In genomic region chr3:170128259-170128976, GRCh38 we compare ENCODE assay signal across 8 cellular contexts. TPM values are rescaled to one million over a fixed set of nuclear protein-coding genes. Genes with fewer than 3 reads are reported as not detected.
DNase-seq lines count a peak whose midpoint lies in the region; ATAC-seq, FAIRE-seq and TF ChIP-seq lines count a peak whose summit lies in the region.

No MANE protein-coding gene starts in this region.

- ATAC-seq in GM23338 (no peak), lower lobe of right lung (no peak)

- no peak for TF ChIP-seq POLR2A in testis (IDR thresholded peaks at IDR 0.05)

- H2AFZ ChIP-seq in GM23338: no peak overlapping the region

- no peaks in the 10 kb centered on the region for H3K79me2 ChIP-seq in GM23338 (replicated peaks; ENCODE audit: insufficient read depth)

- FAIRE-seq in GM18507 (lab: Jason Lieb, UNC): peak; percentile 90

- H3K27me3 ChIP-seq in GM23338 (ENCODE audit: insufficient read depth) (no peaks in the 10 kb centered on the region), lower lobe of right lung (ENCODE audit: low read depth) (no peaks in the 10 kb centered on the region), testis (no peaks in the 10 kb centered on the region)

- TF ChIP-seq CTCF in GM23338 (conservative IDR thresholded peaks at IDR 0.05; ENCODE audit: low read depth in 2 of 2) (no peak), LNCaP clone FGC (IDR thresholded peaks at IDR 0.05; ENCODE audit: control insufficient read depth, extremely low read depth, insufficient read depth) (no peak), lower lobe of right lung (IDR thresholded peaks at IDR 0.05) (no peak), testis (IDR thresholded peaks at IDR 0.05) (no peak)

- no peak overlapping the region for H3K27ac ChIP-seq in GM23338 (ENCODE audit: low read depth)
- no peak overlapping the region for H3K27ac ChIP-seq in lower lobe of right lung
- no peak overlapping the region for H3K27ac ChIP-seq in testis

- H3K36me3 ChIP-seq in GM23338 (ENCODE audit: insufficient read depth) (no peaks in the 10 kb centered on the region), lower lobe of right lung (peaks cover 60% of the 10 kb centered on the region), testis (ENCODE audit: low read depth, missing control alignments) (no peaks in the 10 kb centered on the region)

- no peaks in the 10 kb centered on the region for H3F3A ChIP-seq in GM23338 (replicated peaks; ENCODE audit: low read depth)

- H3K4me3 Mint-ChIP-seq in GM23338: no peak overlapping the region
- no peak overlapping the region for H3K4me3 Mint-ChIP-seq in dendritic cell treated with granulocyte-macrophage colony-stimulating factor and Interleukin-4, amounts not matched to agents 40 ng/mL and 50 ng/mL, for 4 days

- intact Hi-C loops in dendritic cell treated with granulocyte-macrophage colony-stimulating factor and Interleukin-4, amounts not matched to agents 40 ng/mL and 50 ng/mL, for 4 days (cut with micrococcal nuclease): loop anchor here (10.0 kb wide), 1 partner anchor 46 kb away; no protein-coding TSS in a partner anchor
- intact Hi-C loops in lower lobe of right lung (cut with DNase I): no loop called here
- intact Hi-C loops in testis (cut with DNase I; ENCODE audit: low total_unique reads): no loop called here

- peaks cover 2% of the 10 kb centered on the region for H3K27me3 Mint-ChIP-seq in GM23338 (ENCODE audit: insufficient read depth, low read depth, poor library complexity)
- H3K27me3 Mint-ChIP-seq in dendritic cell treated with granulocyte-macrophage colony-stimulating factor and Interleukin-4, amounts not matched to agents 40 ng/mL and 50 ng/mL, for 4 days: no peaks in the 10 kb centered on the region

- H4K20me1 ChIP-seq in GM23338 (replicated peaks; ENCODE audit: insufficient read depth): 0 out of 2 replicates have a peak, but pooled peaks cover 5% of the 10 kb centered on the region

- H3K9me3 Mint-ChIP-seq in GM23338: no peaks in the 10 kb centered on the region; the same call in 2 of the 3 replicates
- peaks cover 3% of the 10 kb centered on the region for H3K9me3 Mint-ChIP-seq in dendritic cell treated with granulocyte-macrophage colony-stimulating factor and Interleukin-4, amounts not matched to agents 40 ng/mL and 50 ng/mL, for 4 days

- H3K9me3 ChIP-seq in lower lobe of right lung (no peaks in the 10 kb centered on the region), testis (no peaks in the 10 kb centered on the region)

- H3K27ac Mint-ChIP-seq in GM23338: peak overlapping the region; percentile 7; the same call in 1 of the 2 replicates
- peak overlapping the region; percentile 55 for H3K27ac Mint-ChIP-seq in dendritic cell treated with granulocyte-macrophage colony-stimulating factor and Interleukin-4, amounts not matched to agents 40 ng/mL and 50 ng/mL, for 4 days

- H3K4me1 ChIP-seq in GM23338 (ENCODE audit: insufficient read depth) (no peaks in the 10 kb centered on the region), lower lobe of right lung (peaks cover 7% of the 10 kb centered on the region), testis (no peaks in the 10 kb centered on the region)

- H3K4me2 ChIP-seq in GM23338: no peak overlapping the region

- H3K4me3 ChIP-seq in GM23338: no peak overlapping the region
- H3K4me3 ChIP-seq in LNCaP clone FGC (ENCODE audit: low read depth, low read length): no peak overlapping the region
- H3K4me3 ChIP-seq in lower lobe of right lung: no peak overlapping the region
- no peak overlapping the region for H3K4me3 ChIP-seq in testis

- H3K9me2 ChIP-seq in GM23338 (ENCODE audit: insufficient read depth): no peaks in the 10 kb centered on the region

- no peaks in the 10 kb centered on the region; the same call in 2 of the 3 replicates for H3K4me1 Mint-ChIP-seq in GM23338
- H3K4me1 Mint-ChIP-seq in dendritic cell treated with granulocyte-macrophage colony-stimulating factor and Interleukin-4, amounts not matched to agents 40 ng/mL and 50 ng/mL, for 4 days (ENCODE audit: low read depth): peaks cover 14% of the 10 kb centered on the region

- DNase-seq in GM18507 (ENCODE audit: extremely low spot score, insufficient read length, low read depth): peak; percentile 43
- no peak for DNase-seq in GM23338 (ENCODE audit: low spot score)
- DNase-seq in LNCaP clone FGC (ENCODE audit: low read depth): peak; percentile 23
- no peak for DNase-seq in A172 (ENCODE audit: low spot score)
- no peak for DNase-seq in lower lobe of right lung
- no peak for DNase-seq in testis
- DNase-seq in stimulated activated CD4-positive, alpha-beta T cell treated with anti-CD3 and anti-CD28 coated beads, Interleukin-1b, Interleukin-23, amount 100 ng/mL, for 48 hours: no peak

- 80 to 87% methylated on average over 4 of the region's 4 CpGs for WGBS in testis, 2 donors

- peaks cover 30% of the 10 kb centered on the region for H3K36me3 Mint-ChIP-seq in GM23338 (ENCODE audit: low read depth)
- peaks cover 52% of the 10 kb centered on the region for H3K36me3 Mint-ChIP-seq in dendritic cell treated with granulocyte-macrophage colony-stimulating factor and Interleukin-4, amounts not matched to agents 40 ng/mL and 50 ng/mL, for 4 days (ENCODE audit: low read depth)

TF ChIP-seq in GM23338, 12 proteins besides CTCF, POLR2A, EP300 and RAD21:
- TF ChIP-seq JUNB (IDR thresholded peaks at IDR 0.05; ENCODE audit: unreplicated experiment) (no peak), NANOG (IDR thresholded peaks at IDR 0.05; ENCODE audit: borderline replicate concordance) (no peak), POLR2AphosphoS5 (IDR thresholded peaks at IDR 0.05; ENCODE audit: low read depth) (no peak)

RNA-seq across cellular contexts. Expression of gene PHC3, which starts 53.1 kb away (rescaled TPM):
- 22.6 and 23.9 TPM in 2 replicates for total RNA-seq in GM23338 (2014; rRNA removed; shearing (Covaris generic))
- polyA plus RNA-seq in GM23338 (2016; fragmentation: Nextera tagmentation; extraction: Ambion mirVana): 65.6 and 83.5 TPM in 2 replicates
- total RNA-seq in A172 (2014; rRNA removed; shearing (Covaris generic)): 18.5 and 19.8 TPM in 2 replicates
- total RNA-seq in lower lobe of right lung: 89.9 TPM
- 10 to 100 TPM; 93.5 to 96.1 TPM for total RNA-seq in testis
- polyA plus RNA-seq in testis (ENCODE audit: insufficient read depth, low read depth, low replicate concordance): 24.8 TPM

Comparison
In these comparisons a context has a peak if more than half of its experiments do, and no peak if none do; other contexts are left out.
1. DNase-seq: peak in GM18507 (single experiment) and LNCaP clone FGC (single experiment); none in GM23338 (single experiment), A172 (single experiment), lower lobe of right lung (single experiment), testis (single experiment) and stimulated activated CD4-positive, alpha-beta T cell treated with anti-CD3 and anti-CD28 coated beads, Interleukin-1b, Interleukin-23, amount 100 ng/mL, for 48 hours (single experiment).